ENCODE assay signal across 25 cellular contexts in the genomic region with DNA sequence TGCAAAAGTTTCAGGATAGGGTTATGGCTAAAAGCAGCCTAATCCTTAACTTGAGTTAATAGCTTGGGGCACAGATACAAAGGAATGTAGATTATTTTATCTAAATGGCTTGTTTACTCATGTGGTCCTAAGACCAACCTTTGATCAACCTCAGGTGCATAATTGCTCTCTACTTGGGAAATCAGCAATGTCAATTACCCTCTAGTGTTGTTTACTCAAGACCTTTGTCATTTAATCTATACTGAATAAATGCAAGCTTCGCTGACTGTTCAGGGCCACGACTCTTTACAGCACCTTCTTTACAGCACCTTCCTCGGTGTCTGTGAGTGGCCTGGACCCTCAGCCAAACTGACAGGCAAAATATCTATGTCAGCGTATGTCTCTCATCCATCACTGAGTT.
DNase-seq lines count a peak whose midpoint lies in the region; ATAC-seq, FAIRE-seq and TF ChIP-seq lines count a peak whose summit lies in the region.
"Had no signal": no experiment of that assay in that cellular context is flagged by ENCODE, and none has a peak within 500 bp of the region (broad histone marks: within the 10 kb centered on the region; RNA-seq: fewer than 3 reads in every experiment).

No MANE protein-coding gene starts in this region.

- H3K27me3 ChIP-seq in endodermal cell (ENCODE audit: control insufficient read depth, insufficient read depth, low read length, poor library complexity, severe bottlenecking) (no peaks in the 10 kb centered on the region), pancreas (no peaks in the 10 kb centered on the region), ovary (no peaks in the 10 kb centered on the region)
- H3K27me3 ChIP-seq: BE2C, BLaER1 had no signal

- no peak overlapping the region for H3K27ac Mint-ChIP-seq in endodermal cell
- H3K27ac Mint-ChIP-seq: CD14-positive monocyte; CD4-positive, alpha-beta memory T cell; CD4-positive, CD25-positive, alpha-beta regulatory T cell; CD8-positive, alpha-beta memory T cell had no signal

- no peak for TF ChIP-seq POLR2A in A549 (IDR thresholded peaks at IDR 0.05; ENCODE audit: low read length)
- TF ChIP-seq POLR2A in ovary (IDR thresholded peaks at IDR 0.05) = no peak

- H3K4me1 ChIP-seq in A549 (peaks cover 39% of the 10 kb centered on the region), HEK293 (ENCODE audit: control insufficient read depth, insufficient read depth, low read length) (no peaks in the 10 kb centered on the region), endodermal cell (ENCODE audit: control insufficient read depth, insufficient read depth, low read length) (peaks cover 11% of the 10 kb centered on the region), pancreas (no peaks in the 10 kb centered on the region), ovary (ENCODE audit: insufficient read depth) (no peaks in the 10 kb centered on the region)
- H3K4me1 ChIP-seq: BE2C, BLaER1 had no signal

- H3K9me3 ChIP-seq in A549 = peaks cover 7% of the 10 kb centered on the region; the same call in 2 of the 3 replicates
- H3K9me3 ChIP-seq in HEK293 (ENCODE audit: control insufficient read depth, insufficient read depth, low read depth, low read length) = peaks cover 2% of the 10 kb centered on the region
- peaks cover 62% of the 10 kb centered on the region for H3K9me3 ChIP-seq in endodermal cell (ENCODE audit: control insufficient read depth, low read length)
- no peaks in the 10 kb centered on the region for H3K9me3 ChIP-seq in pancreas
- H3K9me3 ChIP-seq in ovary = no peaks in the 10 kb centered on the region
- H3K9me3 ChIP-seq: BE2C had no signal

- no peak for TF ChIP-seq CTCF in A549 (IDR thresholded peaks at IDR 0.05)
- no peak for TF ChIP-seq CTCF in HEK293 (tag by site-specific recombination; IDR thresholded peaks at IDR 0.05)
- no peak for TF ChIP-seq CTCF in endodermal cell (conservative IDR thresholded peaks at IDR 0.05)
- no peak for TF ChIP-seq CTCF in pancreas (IDR thresholded peaks at IDR 0.05)
- no peak for TF ChIP-seq CTCF in ovary (IDR thresholded peaks at IDR 0.05)

- no peak overlapping the region for H3K4me3 Mint-ChIP-seq in endodermal cell
- H3K4me3 Mint-ChIP-seq: CD14-positive monocyte; CD4-positive, alpha-beta memory T cell; CD4-positive, CD25-positive, alpha-beta regulatory T cell; CD8-positive, alpha-beta memory T cell had no signal

- no peak overlapping the region for H3K4me2 ChIP-seq in A549
- H3K4me2 ChIP-seq: BLaER1 had no signal

- no peak overlapping the region for H3K4me3 ChIP-seq in A549
- H3K4me3 ChIP-seq in HEK293 (ENCODE audit: low read depth, low read length) = no peak overlapping the region
- peak overlapping the region; percentile 73 for H3K4me3 ChIP-seq in endodermal cell (ENCODE audit: low read length)
- H3K4me3 ChIP-seq in pancreas = no peak overlapping the region
- no peak overlapping the region for H3K4me3 ChIP-seq in ovary
- H3K4me3 ChIP-seq: BLaER1, GM12878 had no signal

- no peak for TF ChIP-seq EP300 in A549 (IDR thresholded peaks at IDR 0.05)
- TF ChIP-seq EP300 in ovary (IDR thresholded peaks at IDR 0.05) = no peak

- H3K36me3 Mint-ChIP-seq in endodermal cell (ENCODE audit: low read depth) = peaks cover 25% of the 10 kb centered on the region
- H3K36me3 Mint-ChIP-seq: CD14-positive monocyte; CD4-positive, alpha-beta memory T cell; CD4-positive, CD25-positive, alpha-beta regulatory T cell; CD8-positive, alpha-beta memory T cell had no signal

- peaks cover 51% of the 10 kb centered on the region for H3K9me3 Mint-ChIP-seq in endodermal cell

- no peak for ATAC-seq in A549
- ATAC-seq in pancreas = no peak
- ATAC-seq: GM12878 had no signal

- FAIRE-seq in A549 (lab: Jason Lieb, UNC) (no peak), pancreas (lab: Jason Lieb, UNC) (no peak)
- FAIRE-seq: GM12878, GM12892, GM18507 had no signal

- H3K4me1 Mint-ChIP-seq in endodermal cell = peaks cover 29% of the 10 kb centered on the region
- H3K4me1 Mint-ChIP-seq: CD14-positive monocyte; CD4-positive, alpha-beta memory T cell; CD4-positive, CD25-positive, alpha-beta regulatory T cell; CD8-positive, alpha-beta memory T cell had no signal

- intact Hi-C loops in pancreas (cut with DNase I) = no loop called here
- intact Hi-C loops in ovary (cut with DNase I) = no loop called here

- POLR2A ChIA-PET in A549 (lab: Yijun Ruan, JAX) (no interaction called here), HEK293 (lab: Yijun Ruan, JAX) (no interaction called here)

- H3K27me3 Mint-ChIP-seq in endodermal cell (ENCODE audit: insufficient read depth) = no peaks in the 10 kb centered on the region
- H3K27me3 Mint-ChIP-seq: CD4-positive, CD25-positive, alpha-beta regulatory T cell; CD8-positive, alpha-beta memory T cell had no signal

- DNase-seq in A549 (ENCODE audit: low read depth in 1 of 2, low spot score in 1 of 2) (no peak), endodermal cell (no peak), pancreas (no peak), ovary (no peak)
- DNase-seq: ACHN; BE2C; C1 segment of cervical spinal cord; CD4-positive, alpha-beta memory T cell; CD4-positive, CD25-positive, alpha-beta regulatory T cell; CD8-positive, alpha-beta memory T cell; COR-L47; DMS 273 treated with DMSO at 0.1 percent for 48 hours; DMS153; DMS53; DMS79; DND-41; EL; GDM1 had no signal

- CTCF ChIA-PET in A549 (lab: Yijun Ruan, JAX) = no interaction called here
- CTCF ChIA-PET in HEK293 (lab: Yijun Ruan, JAX) = interaction anchor here (0.7 kb wide), 1 partner anchor 320 kb away, joined by 3 read pairs; no protein-coding TSS in a partner anchor

- H3K36me3 ChIP-seq in HEK293 (ENCODE audit: control insufficient read depth in 2 of 2, insufficient read depth in 1 of 2, low read length in 2 of 2) = no peaks in the 10 kb centered on the region
- H3K36me3 ChIP-seq in endodermal cell (ENCODE audit: control insufficient read depth, insufficient read depth, low read length) = peaks cover 36% of the 10 kb centered on the region
- no peaks in the 10 kb centered on the region for H3K36me3 ChIP-seq in pancreas
- H3K36me3 ChIP-seq in ovary = no peaks in the 10 kb centered on the region
- H3K36me3 ChIP-seq: BE2C, BLaER1 had no signal

- WGBS in A549 (ENCODE audit: missing lambda C conversion rate) = 60% methylated on average over 4 of the region's 4 CpGs
- 43 to 44% methylated on average over 4 of the region's 4 CpGs for WGBS in endodermal cell (ENCODE audit: insufficient coverage in 1 of 2, insufficient read length in 1 of 2), 2 experiments
- 49 to 56% methylated on average over 4 of the region's 4 CpGs for WGBS in pancreas, 2 donors
- 46 to 91% (median 65%) methylated on average over 4 of the region's 4 CpGs for WGBS in ovary, 3 donors

- no peak overlapping the region; a peak in 1 of 6 replicates for H3K27ac ChIP-seq in A549
- H3K27ac ChIP-seq in HEK293 (ENCODE audit: extremely low read depth, low read depth, low read length) = no peak overlapping the region
- no peak overlapping the region for H3K27ac ChIP-seq in endodermal cell (ENCODE audit: low read depth, low read length)
- H3K27ac ChIP-seq in pancreas = no peak overlapping the region
- no peak overlapping the region for H3K27ac ChIP-seq in ovary
- H3K27ac ChIP-seq: 22Rv1, BLaER1 had no signal

- TF ChIP-seq RAD21 in A549 (conservative IDR thresholded peaks at IDR 0.05 in 1 of 2, IDR thresholded peaks at IDR 0.05 in 1 of 2) = no peak

- no peak overlapping the region for H3K9ac ChIP-seq in endodermal cell (ENCODE audit: extremely low read depth, low read length, poor library complexity, severe bottlenecking)
- H3K9ac ChIP-seq: BLaER1 had no signal

TF ChIP-seq in A549, 52 proteins besides CTCF, POLR2A, EP300 and RAD21:
- TF ChIP-seq GATA3 (IDR thresholded peaks at IDR 0.05; ENCODE audit: borderline replicate concordance) = no peak
- TF ChIP-seq MAFK (IDR thresholded peaks at IDR 0.05; ENCODE audit: partially characterized antibody) = peak; percentile 17

TF ChIP-seq in HEK293, 187 proteins besides CTCF, POLR2A, EP300 and RAD21:
- peak; percentile 28 for TF ChIP-seq SETDB1 (IDR thresholded peaks at IDR 0.05; ENCODE audit: insufficient read length, low read length)
- TF ChIP-seq, protein P1, sequence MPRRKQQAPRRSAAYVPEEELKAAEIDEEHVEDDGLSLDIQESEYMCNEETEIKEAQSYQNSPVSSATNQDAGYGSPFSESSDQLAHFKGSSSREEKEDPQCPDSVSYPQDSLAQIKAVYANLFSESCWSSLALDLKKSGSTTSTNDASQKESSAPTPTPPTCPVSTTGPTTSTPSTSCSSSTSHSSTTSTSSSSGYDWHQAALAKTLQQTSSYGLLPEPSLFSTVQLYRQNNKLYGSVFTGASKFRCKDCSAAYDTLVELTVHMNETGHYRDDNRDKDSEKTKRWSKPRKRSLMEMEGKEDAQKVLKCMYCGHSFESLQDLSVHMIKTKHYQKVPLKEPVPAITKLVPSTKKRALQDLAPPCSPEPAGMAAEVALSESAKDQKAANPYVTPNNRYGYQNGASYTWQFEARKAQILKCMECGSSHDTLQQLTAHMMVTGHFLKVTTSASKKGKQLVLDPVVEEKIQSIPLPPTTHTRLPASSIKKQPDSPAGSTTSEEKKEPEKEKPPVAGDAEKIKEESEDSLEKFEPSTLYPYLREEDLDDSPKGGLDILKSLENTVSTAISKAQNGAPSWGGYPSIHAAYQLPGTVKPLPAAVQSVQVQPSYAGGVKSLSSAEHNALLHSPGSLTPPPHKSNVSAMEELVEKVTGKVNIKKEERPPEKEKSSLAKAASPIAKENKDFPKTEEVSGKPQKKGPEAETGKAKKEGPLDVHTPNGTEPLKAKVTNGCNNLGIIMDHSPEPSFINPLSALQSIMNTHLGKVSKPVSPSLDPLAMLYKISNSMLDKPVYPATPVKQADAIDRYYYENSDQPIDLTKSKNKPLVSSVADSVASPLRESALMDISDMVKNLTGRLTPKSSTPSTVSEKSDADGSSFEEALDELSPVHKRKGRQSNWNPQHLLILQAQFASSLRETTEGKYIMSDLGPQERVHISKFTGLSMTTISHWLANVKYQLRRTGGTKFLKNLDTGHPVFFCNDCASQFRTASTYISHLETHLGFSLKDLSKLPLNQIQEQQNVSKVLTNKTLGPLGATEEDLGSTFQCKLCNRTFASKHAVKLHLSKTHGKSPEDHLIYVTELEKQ (tag by site-specific recombination; IDR thresholded peaks at IDR 0.05; ENCODE audit: borderline replicate concordance) = no peak
- TF ChIP-seq ZNF23 (tag by site-specific recombination; IDR thresholded peaks at IDR 0.05; ENCODE audit: borderline replicate concordance) = no peak
- no peak for TF ChIP-seq ZNF10 (tag by site-specific recombination; IDR thresholded peaks at IDR 0.05)
- no peak for TF ChIP-seq ZNF596 (tag by site-specific recombination; IDR thresholded peaks at IDR 0.05)
- TF ChIP-seq ZNF560 (tag by site-specific recombination; IDR thresholded peaks at IDR 0.05; ENCODE audit: borderline replicate concordance) = no peak
